Comparison of ENCODE assay signal across 11 cellular contexts in genomic region chr5:150085950-150086715, GRCh38. TPM values are rescaled to one million over a fixed set of nuclear protein-coding genes. Genes with fewer than 3 reads are reported as not detected.
A peak's percentile ranks its signal among the peaks of the same experiment; 100 is the strongest.
DNase-seq lines count a peak whose midpoint lies in the region; ATAC-seq, FAIRE-seq and TF ChIP-seq lines count a peak whose summit lies in the region.
"Had no signal": no experiment of that assay in that cellular context is flagged by ENCODE, and none has a peak within 500 bp of the region (broad histone marks: within the 10 kb centered on the region; RNA-seq: fewer than 3 reads in every experiment).

CSF1R (minus strand) TSS chr5:150086554; CDS start chr5:150086427, 127 bp downstream.

- no peak for FAIRE-seq in HepG2 (lab: Jason Lieb, UNC)
- FAIRE-seq: G401.6 had no signal

- no peak within 1 kb of the TSS for H3K4me2 ChIP-seq in HepG2 (ENCODE audit: low read depth, low read length)

- BruUV-seq in HepG2 (replicated peaks; lab: Mats Ljungman, UMichigan): no TSS peak

- WGBS in liver: 80% methylated on average over 9 of the region's 9 CpGs
- 35% methylated on average over 8 of the region's 9 CpGs for WGBS in HepG2 (ENCODE audit: low lambda C conversion rate)

- CTCF ChIA-PET in HepG2 (lab: Yijun Ruan, JAX; ENCODE audit: low intra/inter-chr PET ratio, low total read pairs): no interaction called here

- H4K20me1 ChIP-seq in HepG2 (ENCODE audit: insufficient read depth, low read length): no peaks in the 10 kb centered on the region

- no peaks in the 10 kb centered on the region for H3K36me3 ChIP-seq in liver (ENCODE audit: control insufficient read depth in 4 of 4, insufficient read depth in 3 of 4, low read depth in 1 of 4, low read length in 3 of 4)
- H3K36me3 ChIP-seq in HepG2 (replicated peaks in 1 of 2; ENCODE audit: control insufficient read depth in 1 of 2, insufficient read depth in 2 of 2, low read length in 2 of 2): no peaks in the 10 kb centered on the region

- H3K9me3 ChIP-seq in liver (ENCODE audit: control insufficient read depth in 4 of 4, low read length in 3 of 4) (no peaks in the 10 kb centered on the region), HepG2 (ENCODE audit: low read length) (no peaks in the 10 kb centered on the region)

- TF ChIP-seq EP300 in HepG2 (IDR thresholded peaks at IDR 0.05; ENCODE audit: low read depth in 2 of 2, low read length in 2 of 2) (no peak), HepG2 (CRISPR knock-in tag; IDR thresholded peaks at IDR 0.05; ENCODE audit: borderline replicate concordance) (no peak)

- no peak for ATAC-seq in HepG2
- ATAC-seq in Right ventricle myocardium superior (ENCODE audit: poor library complexity): peak; percentile 45
- ATAC-seq in GM21360 (IDR thresholded peaks at IDR 0.05; ENCODE audit: unreplicated experiment): no peak
- ATAC-seq in GM19467 (IDR thresholded peaks at IDR 0.05; ENCODE audit: unreplicated experiment): no peak
- ATAC-seq in HG02678 (IDR thresholded peaks at IDR 0.05; ENCODE audit: unreplicated experiment): no peak

- H3K27me3 ChIP-seq in liver (ENCODE audit: control insufficient read depth in 4 of 4, insufficient read depth in 4 of 4, low read length in 3 of 4) (peaks cover 0 to 5% (median 0%) of the 10 kb centered on the region in 4 donors), HepG2 (ENCODE audit: control insufficient read depth in 1 of 2, insufficient read depth in 2 of 2, low read length in 2 of 2) (peaks cover 2 to 28% of the 10 kb centered on the region in 2 experiments; a peak in 4 of 5 replicates)

- TF ChIP-seq CTCF in liver (IDR thresholded peaks at IDR 0.05; ENCODE audit: low read depth, low read length, missing input control) (no peak), HepG2 (CRISPR knock-in tag; IDR thresholded peaks at IDR 0.05) (no peak)

- TF ChIP-seq RAD21 in liver (IDR thresholded peaks at IDR 0.05): no peak
- TF ChIP-seq RAD21 in HepG2 (CRISPR knock-in tag; IDR thresholded peaks at IDR 0.05): no peak

- H3K27ac ChIP-seq in liver (ENCODE audit: low read depth in 1 of 2, low read length in 2 of 2) (no peak within 1 kb of the TSS), HepG2 (ENCODE audit: extremely low read length, insufficient read depth, low read length) (no peak within 1 kb of the TSS)

- peaks cover 0 to 2% (median 0%) of the 10 kb centered on the region in 4 donors for H3K4me1 ChIP-seq in liver (ENCODE audit: control insufficient read depth in 4 of 4, insufficient read depth in 4 of 4, low read length in 3 of 4)
- no peaks in the 10 kb centered on the region for H3K4me1 ChIP-seq in HepG2 (ENCODE audit: insufficient read depth, low read length)

- H3K79me2 ChIP-seq in HepG2 (ENCODE audit: insufficient read depth, low read length): no peaks in the 10 kb centered on the region

- no peak for DNase-seq in HepG2 (ENCODE audit: low spot score)
- no peak for DNase-seq in Right ventricle myocardium superior
- peak; percentile 54 for DNase-seq in pons (ENCODE audit: low spot score)
- no peak for DNase-seq in DMS114 treated with DMSO at 0.1 percent for 48 hours (lab: John Stamatoyannopoulos, UW; ENCODE audit: unreplicated experiment)
- DNase-seq: NCI-H1694, nephron progenitor cell had no signal

- in situ Hi-C loops in HepG2 (cut with HindIII; ENCODE audit: extremely low pct_ligation_motif_present, low pct_unique_long_range_greater_than_20kb): no loop called here

- H2AFZ ChIP-seq in HepG2 (ENCODE audit: low read length): no peak within 1 kb of the TSS

- TF ChIP-seq POLR2A in HepG2 (IDR thresholded peaks at IDR 0.05; ENCODE audit: insufficient read depth in 1 of 2, low read depth in 2 of 2, low read length in 2 of 2): no peak

- intact Hi-C loops in HepG2 (cut with micrococcal nuclease; ENCODE audit: unreplicated experiment): no loop called here
- intact Hi-C loops in Right ventricle myocardium superior (cut with DNase I): no loop called here

- POLR2A ChIA-PET in HepG2 (lab: Yijun Ruan, JAX): no interaction called here

- H3K9ac ChIP-seq in liver (ENCODE audit: low read depth in 1 of 2, low read length in 2 of 2) (peak within 1 kb of the TSS in 1 of 2 donors; percentile 22), HepG2 (ENCODE audit: insufficient read depth, low read depth, low read length) (no peak within 1 kb of the TSS)

- peak within 1 kb of the TSS in 2 of 3 donors; percentile 1 to 14 for H3K4me3 ChIP-seq in liver (ENCODE audit: low read depth in 1 of 3, low read length in 3 of 3)
- H3K4me3 ChIP-seq in HepG2 (replicated peaks in 1 of 3; ENCODE audit: insufficient read depth in 1 of 3, low read depth in 2 of 3, low read length in 3 of 3): no peak within 1 kb of the TSS

TF ChIP-seq in liver, 16 proteins besides CTCF, POLR2A, EP300 and RAD21:
- TF ChIP-seq SP1 (IDR thresholded peaks at IDR 0.05) (no peak), JUND (IDR thresholded peaks at IDR 0.05) (no peak), NR2F2 (IDR thresholded peaks at IDR 0.05) (no peak), FOXA2 (IDR thresholded peaks at IDR 0.05) (no peak)

TF ChIP-seq in HepG2, 621 proteins besides CTCF, POLR2A, EP300 and RAD21:
- no peak for TF ChIP-seq ZNF33B (CRISPR knock-in tag; IDR thresholded peaks at IDR 0.05)
- no peak for TF ChIP-seq ZBTB46 (CRISPR knock-in tag; IDR thresholded peaks at IDR 0.05; ENCODE audit: borderline replicate concordance)
- TF ChIP-seq ZNF232 (CRISPR knock-in tag; IDR thresholded peaks at IDR 0.05; ENCODE audit: borderline replicate concordance): no peak
- no peak for TF ChIP-seq ZNF260 (CRISPR knock-in tag; IDR thresholded peaks at IDR 0.05; ENCODE audit: borderline replicate concordance, low read depth)

RNA-seq across cellular contexts. Expression of gene CSF1R, which starts in this region (rescaled TPM):
- 10 to 100 TPM; 26.4 to 46.2 TPM for total RNA-seq in liver
- 10 to 100 TPM in 1 of 2 donors, 1 to 10 TPM in 1; 5.4 to 17.9 TPM for polyA plus RNA-seq in liver
- not detected in 2 replicates for total RNA-seq in HepG2 (2016; rRNA removed; fragmentation: Illumina TruSeq; extraction: Trizol)
- total RNA-seq in HepG2 (2016; cell fraction: cytosol; rRNA removed; fragmentation: Illumina TruSeq; extraction: Trizol; ENCODE audit: low read depth): not detected in 2 replicates
- not detected in 2 replicates for total RNA-seq in HepG2 (2016; cell fraction: insoluble cytoplasmic fraction; rRNA removed; fragmentation: Illumina TruSeq; extraction: Trizol)
- total RNA-seq in HepG2 (2016; cell fraction: membrane; rRNA removed; fragmentation: Illumina TruSeq; extraction: Trizol): not detected in 2 replicates
- not detected in 2 replicates for total RNA-seq in HepG2 (2016; cell fraction: nucleus; rRNA removed; fragmentation: Illumina TruSeq; extraction: Trizol)
- 0.01 TPM in 1 of 2 replicates, not detected in the other for polyA plus RNA-seq in HepG2 (2011; rRNA removed)
- polyA plus RNA-seq in HepG2 (2011; cell fraction: cytosol; rRNA removed): 0.01 TPM in 1 of 2 replicates, not detected in the other
- 0.03 TPM in 1 of 2 replicates, not detected in the other for polyA plus RNA-seq in HepG2 (2011; cell fraction: nucleus; rRNA removed)
- 0.07 TPM in 1 of 2 replicates, not detected in the other for polyA plus RNA-seq in HepG2 (2012)
- polyA plus RNA-seq in HepG2 (2016; cell fraction: cytosol; fragmentation: Illumina TruSeq; extraction: Trizol; ENCODE audit: low read depth): not detected in 2 replicates
- not detected in 2 replicates for polyA plus RNA-seq in HepG2 (2016; cell fraction: insoluble cytoplasmic fraction; fragmentation: Illumina TruSeq; extraction: Trizol; ENCODE audit: low read depth)
- polyA plus RNA-seq in HepG2 (2016; cell fraction: membrane; fragmentation: Illumina TruSeq; extraction: Trizol; ENCODE audit: low read depth): not detected in 2 replicates
- not detected in 2 replicates for polyA plus RNA-seq in HepG2 (2016; cell fraction: nucleus; fragmentation: Illumina TruSeq; extraction: Trizol; ENCODE audit: insufficient read depth, low read depth)
- polyA minus RNA-seq in HepG2 (2011; rRNA and poly(A)+ RNA removed; ENCODE audit: low replicate concordance): 0.58 TPM in 1 of 2 replicates, not detected in the other
- polyA minus RNA-seq in HepG2 (2011; cell fraction: cytosol; rRNA and poly(A)+ RNA removed): not detected in 2 replicates
- polyA minus RNA-seq in HepG2 (2011; cell fraction: nucleus; rRNA and poly(A)+ RNA removed): not detected in 2 replicates
- 19.5 TPM for total RNA-seq in Right ventricle myocardium superior

Comparison
In these comparisons a context has a peak if more than half of its experiments do, and no peak if none do; other contexts are left out.
1. RNA of gene CSF1R (total RNA-seq): 26.4 to 46.2 TPM in liver and 19.5 TPM in Right ventricle myocardium superior (single experiment); not detected in HepG2; every median in the first group is over 10 times any median in the second.
2. RNA of gene CSF1R (polyA plus RNA-seq): 5.4 to 17.9 TPM in liver; 0.01 to 0.07 TPM in HepG2; every median in the first group is over 4 times any median in the second.
3. H3K4me3 ChIP-seq: peak in liver (2 of 3); none in HepG2 (0 of 3).